In genomic region chr4:6090936-6091335, GRCh38 we compare ENCODE assay signal across 18 cellular contexts.
DNase-seq lines count a peak whose midpoint lies in the region; ATAC-seq and TF ChIP-seq lines count a peak whose summit lies in the region.
"Had no signal": no experiment of that assay in that cellular context is flagged by ENCODE, and none has a peak within 500 bp of the region (broad histone marks: within the 10 kb centered on the region; RNA-seq: fewer than 3 reads in every experiment).

No MANE protein-coding gene starts in this region.

- no peak for ATAC-seq in central memory CD8-positive, alpha-beta T cell (replicated peaks; ENCODE audit: extremely low read depth, poor library complexity, severe bottlenecking)
- no peak for ATAC-seq in GM21447 (IDR thresholded peaks at IDR 0.05; ENCODE audit: unreplicated experiment)
- no peak for ATAC-seq in GM21737 (IDR thresholded peaks at IDR 0.05; ENCODE audit: unreplicated experiment)

- no peak overlapping the region for H3K4me3 Mint-ChIP-seq in central memory CD8-positive, alpha-beta T cell
- H3K4me3 Mint-ChIP-seq: B cell; CD4-positive, alpha-beta T cell; CD8-positive, alpha-beta memory T cell had no signal

- no peaks in the 10 kb centered on the region for H3K36me3 ChIP-seq in HEK293 (ENCODE audit: control insufficient read depth in 2 of 2, insufficient read depth in 1 of 2, low read length in 2 of 2)
- H3K36me3 ChIP-seq: BLaER1 had no signal

- H3K9me3 ChIP-seq in HEK293 (ENCODE audit: control insufficient read depth, insufficient read depth, low read depth, low read length) = no peaks in the 10 kb centered on the region
- H3K9me3 ChIP-seq: BLaER1 had no signal

- H3K27ac ChIP-seq in HEK293 (ENCODE audit: extremely low read depth, low read depth, low read length) = no peak overlapping the region
- H3K27ac ChIP-seq: BLaER1, C4-2B, GM23248 had no signal

- no peaks in the 10 kb centered on the region for H3K4me1 ChIP-seq in HEK293 (ENCODE audit: control insufficient read depth, insufficient read depth, low read length)

- H3K4me1 Mint-ChIP-seq in central memory CD8-positive, alpha-beta T cell = peaks cover 45% of the 10 kb centered on the region
- H3K4me1 Mint-ChIP-seq: B cell had no signal

- H3K27me3 Mint-ChIP-seq in central memory CD8-positive, alpha-beta T cell = no peaks in the 10 kb centered on the region
- H3K27me3 Mint-ChIP-seq: CD8-positive, alpha-beta memory T cell had no signal

- no peak for TF ChIP-seq CTCF in HEK293 (tag by site-specific recombination; IDR thresholded peaks at IDR 0.05)

- no peak overlapping the region for H3K4me3 ChIP-seq in HEK293 (ENCODE audit: low read depth, low read length)
- H3K4me3 ChIP-seq: BLaER1, GM23248 had no signal

- CTCF ChIA-PET in HEK293 (lab: Yijun Ruan, JAX) = interaction anchor here (0.9 kb wide), 1 partner anchor 72 kb away, joined by 3 read pairs; the partner anchor contains the start of gene C4orf50

- H3K36me3 Mint-ChIP-seq in central memory CD8-positive, alpha-beta T cell (ENCODE audit: insufficient read depth) = peaks cover 6% of the 10 kb centered on the region

- POLR2A ChIA-PET in HEK293 (lab: Yijun Ruan, JAX) = no interaction called here

- DNase-seq in central memory CD8-positive, alpha-beta T cell (ENCODE audit: low spot score in 2 of 2) = no peak
- DNase-seq in medulla oblongata (ENCODE audit: extremely low spot score) (peak; percentile 5), 8988T (no peak)
- DNase-seq: CD4-positive, alpha-beta T cell; CD8-positive, alpha-beta memory T cell; DMS 273 treated with DMSO at 0.1 percent for 48 hours; DMS79; EL; GDM1; GM23248; H7; HCEC 1CT had no signal

- peaks cover 5% of the 10 kb centered on the region for H3K9me3 Mint-ChIP-seq in central memory CD8-positive, alpha-beta T cell
- H3K9me3 Mint-ChIP-seq: CD4-positive, alpha-beta T cell; CD8-positive, alpha-beta memory T cell had no signal

- H3K27ac Mint-ChIP-seq in central memory CD8-positive, alpha-beta T cell (ENCODE audit: low read depth) = peak overlapping the region; percentile 82
- H3K27ac Mint-ChIP-seq: B cell; CD4-positive, alpha-beta T cell had no signal

TF ChIP-seq in HEK293, 187 proteins besides CTCF, POLR2A, EP300 and RAD21:
- TF ChIP-seq ZNF366 (tag by site-specific recombination; conservative IDR thresholded peaks at IDR 0.05) (no peak), ZNF23 (tag by site-specific recombination; IDR thresholded peaks at IDR 0.05; ENCODE audit: borderline replicate concordance) (no peak), INSM2 (tag by site-specific recombination; IDR thresholded peaks at IDR 0.05) (no peak), ZNF449 (tag by site-specific recombination; IDR thresholded peaks at IDR 0.05) (no peak), SCRT2 (tag by site-specific recombination; IDR thresholded peaks at IDR 0.05) (0 out of 2 replicates have a peak, but pooled peaks have one; percentile 16), REPIN1 (tag by site-specific recombination; IDR thresholded peaks at IDR 0.05; ENCODE audit: low read depth) (no peak), ZBTB7A (tag by site-specific recombination; IDR thresholded peaks at IDR 0.05; ENCODE audit: low read depth) (no peak), REST (tag by site-specific recombination; IDR thresholded peaks at IDR 0.05) (no peak)
- TF ChIP-seq, protein P1, sequence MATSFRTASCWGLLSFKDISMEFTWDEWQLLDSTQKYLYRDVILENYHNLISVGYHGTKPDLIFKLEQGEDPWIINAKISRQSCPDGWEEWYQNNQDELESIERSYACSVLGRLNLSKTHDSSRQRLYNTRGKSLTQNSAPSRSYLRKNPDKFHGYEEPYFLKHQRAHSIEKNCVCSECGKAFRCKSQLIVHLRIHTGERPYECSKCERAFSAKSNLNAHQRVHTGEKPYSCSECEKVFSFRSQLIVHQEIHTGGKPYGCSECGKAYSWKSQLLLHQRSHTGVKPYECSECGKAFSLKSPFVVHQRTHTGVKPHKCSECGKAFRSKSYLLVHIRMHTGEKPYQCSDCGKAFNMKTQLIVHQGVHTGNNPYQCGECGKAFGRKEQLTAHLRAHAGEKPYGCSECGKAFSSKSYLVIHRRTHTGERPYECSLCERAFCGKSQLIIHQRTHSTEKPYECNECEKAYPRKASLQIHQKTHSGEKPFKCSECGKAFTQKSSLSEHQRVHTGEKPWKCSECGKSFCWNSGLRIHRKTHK (tag by site-specific recombination; IDR thresholded peaks at IDR 0.05) = no peak
